Comparison of ENCODE assay signal across 27 cellular contexts in genomic region chr2:138720035-138720589, GRCh38.
DNase-seq lines count a peak whose midpoint lies in the region; ATAC-seq and TF ChIP-seq lines count a peak whose summit lies in the region.
"Had no signal": no experiment of that assay in that cellular context is flagged by ENCODE, and none has a peak within 500 bp of the region (broad histone marks: within the 10 kb centered on the region; RNA-seq: fewer than 3 reads in every experiment).

No MANE protein-coding gene starts in this region.

- ATAC-seq in GM19463 (IDR thresholded peaks at IDR 0.05; ENCODE audit: unreplicated experiment): no peak
- ATAC-seq: A549 had no signal

- WGBS in endodermal cell (ENCODE audit: insufficient coverage in 1 of 2, insufficient read length in 1 of 2), 2 experiments: 75 to 78% methylated on average over 5 to 7 of the region's 7 CpGs

- no peaks in the 10 kb centered on the region for H3K36me3 Mint-ChIP-seq in endodermal cell (ENCODE audit: low read depth)
- H3K36me3 Mint-ChIP-seq in neural crest cell (ENCODE audit: low read depth): no peaks in the 10 kb centered on the region
- H3K36me3 Mint-ChIP-seq: CD4-positive, alpha-beta memory T cell had no signal

- H3K36me3 ChIP-seq in endodermal cell (ENCODE audit: control insufficient read depth, insufficient read depth, low read length): no peaks in the 10 kb centered on the region
- H3K36me3 ChIP-seq: BLaER1 treated with 17β-estradiol and CSF1 and Interleukin-3, amounts not matched to agents 10 nM and 100 nM; MG63 had no signal

- H3K27me3 ChIP-seq in endodermal cell (ENCODE audit: control insufficient read depth, insufficient read depth, low read length, poor library complexity, severe bottlenecking): no peaks in the 10 kb centered on the region
- H3K27me3 ChIP-seq: BLaER1 treated with 17β-estradiol and CSF1 and Interleukin-3, amounts not matched to agents 10 nM and 100 nM; MG63 had no signal

- no peak overlapping the region for H3K27ac ChIP-seq in endodermal cell (ENCODE audit: low read depth, low read length)
- H3K27ac ChIP-seq: A549; BLaER1 treated with 17β-estradiol and CSF1 and Interleukin-3, amounts not matched to agents 10 nM and 100 nM; RWPE1 had no signal

- no peak overlapping the region for H3K9ac ChIP-seq in endodermal cell (ENCODE audit: extremely low read depth, low read length, poor library complexity, severe bottlenecking)
- H3K9ac ChIP-seq: BLaER1 treated with 17β-estradiol and CSF1 and Interleukin-3, amounts not matched to agents 10 nM and 100 nM had no signal

- peak; percentile 16 for DNase-seq in DMS53 treated with DMSO at 0.1 percent for 48 hours (lab: John Stamatoyannopoulos, UW; ENCODE audit: unreplicated experiment)
- DNase-seq in NCI-H510A (lab: John Stamatoyannopoulos, UW): peak; percentile 19
- DNase-seq in endodermal cell: no peak
- DNase-seq in neural crest cell (ENCODE audit: low read depth, low spot score): no peak
- DNase-seq in GOT3 (lab: John Stamatoyannopoulos, UW): no peak
- DNase-seq in NCI-H128 (lab: John Stamatoyannopoulos, UW; ENCODE audit: unreplicated experiment): no peak
- DNase-seq: AML-193; CD4-positive, alpha-beta memory T cell; COR-L47; DMS 273 treated with DMSO at 0.1 percent for 48 hours; DND-41; KBM-7; MG63; NCI-H1105 treated with DMSO at 0.1 percent for 48 hours; NCI-H2029 treated with DMSO at 0.1 percent for 48 hours; NCI-H2171; NCI-H345; NCI-H524 treated with DMSO at 0.1 percent for 48 hours; NCI-H82; NK-92 treated with Interleukin-12 subunit alpha and Interleukin-12 subunit beta, amount 100 ng/mL, for 24 hours; SHP77; SW 1271 had no signal

- H3K27ac Mint-ChIP-seq in endodermal cell (peak overlapping the region; percentile 32), neural crest cell (ENCODE audit: unreplicated experiment) (peak overlapping the region; percentile 10)
- H3K27ac Mint-ChIP-seq: CD4-positive, alpha-beta memory T cell; T-helper 1 cell treated with Interleukin-12 subunit alpha and Interleukin-12 subunit beta and Interleukin-4 antibody, amounts not matched to agents 30 μg/mL and 1 μg/mL, for 36 hours had no signal

- no peak overlapping the region for H3K4me3 ChIP-seq in endodermal cell (ENCODE audit: low read length)
- H3K4me3 ChIP-seq: A549; BLaER1 treated with 17β-estradiol and CSF1 and Interleukin-3, amounts not matched to agents 10 nM and 100 nM; MG63 had no signal

- H3K4me1 Mint-ChIP-seq in endodermal cell (peaks cover 43% of the 10 kb centered on the region), neural crest cell (peaks cover 19% of the 10 kb centered on the region)
- H3K4me1 Mint-ChIP-seq: CD4-positive, alpha-beta memory T cell had no signal

- no peak overlapping the region for H3K4me3 Mint-ChIP-seq in endodermal cell
- H3K4me3 Mint-ChIP-seq in neural crest cell: no peak overlapping the region
- H3K4me3 Mint-ChIP-seq: CD4-positive, alpha-beta memory T cell; T-helper 1 cell treated with Interleukin-12 subunit alpha and Interleukin-12 subunit beta and Interleukin-4 antibody, amounts not matched to agents 30 μg/mL and 1 μg/mL, for 36 hours had no signal

- H3K9me3 Mint-ChIP-seq in endodermal cell: no peaks in the 10 kb centered on the region
- no peaks in the 10 kb centered on the region for H3K9me3 Mint-ChIP-seq in neural crest cell
- H3K9me3 Mint-ChIP-seq: CD4-positive, alpha-beta memory T cell; T-helper 1 cell treated with Interleukin-12 subunit alpha and Interleukin-12 subunit beta and Interleukin-4 antibody, amounts not matched to agents 30 μg/mL and 1 μg/mL, for 36 hours had no signal

- TF ChIP-seq CTCF in endodermal cell (conservative IDR thresholded peaks at IDR 0.05) (no peak), neural crest cell (conservative IDR thresholded peaks at IDR 0.05) (no peak)

- H3K27me3 Mint-ChIP-seq in endodermal cell (ENCODE audit: insufficient read depth) (no peaks in the 10 kb centered on the region), neural crest cell (ENCODE audit: low read depth) (no peaks in the 10 kb centered on the region)

- H3K4me1 ChIP-seq in endodermal cell (ENCODE audit: control insufficient read depth, insufficient read depth, low read length): peaks cover 6% of the 10 kb centered on the region

- no peaks in the 10 kb centered on the region for H3K9me3 ChIP-seq in endodermal cell (ENCODE audit: control insufficient read depth, low read length)
- H3K9me3 ChIP-seq: A549, MG63 had no signal

Comparison
In these comparisons a context has a peak if more than half of its experiments do, and no peak if none do; other contexts are left out.
1. DNase-seq: peak in DMS53 treated with DMSO at 0.1 percent for 48 hours (single experiment) and NCI-H510A (single experiment); none in endodermal cell (single experiment), neural crest cell (single experiment), GOT3 (single experiment) and NCI-H128 (single experiment).